1 cellular context compared by ENCODE assay signal in the genomic region with DNA sequence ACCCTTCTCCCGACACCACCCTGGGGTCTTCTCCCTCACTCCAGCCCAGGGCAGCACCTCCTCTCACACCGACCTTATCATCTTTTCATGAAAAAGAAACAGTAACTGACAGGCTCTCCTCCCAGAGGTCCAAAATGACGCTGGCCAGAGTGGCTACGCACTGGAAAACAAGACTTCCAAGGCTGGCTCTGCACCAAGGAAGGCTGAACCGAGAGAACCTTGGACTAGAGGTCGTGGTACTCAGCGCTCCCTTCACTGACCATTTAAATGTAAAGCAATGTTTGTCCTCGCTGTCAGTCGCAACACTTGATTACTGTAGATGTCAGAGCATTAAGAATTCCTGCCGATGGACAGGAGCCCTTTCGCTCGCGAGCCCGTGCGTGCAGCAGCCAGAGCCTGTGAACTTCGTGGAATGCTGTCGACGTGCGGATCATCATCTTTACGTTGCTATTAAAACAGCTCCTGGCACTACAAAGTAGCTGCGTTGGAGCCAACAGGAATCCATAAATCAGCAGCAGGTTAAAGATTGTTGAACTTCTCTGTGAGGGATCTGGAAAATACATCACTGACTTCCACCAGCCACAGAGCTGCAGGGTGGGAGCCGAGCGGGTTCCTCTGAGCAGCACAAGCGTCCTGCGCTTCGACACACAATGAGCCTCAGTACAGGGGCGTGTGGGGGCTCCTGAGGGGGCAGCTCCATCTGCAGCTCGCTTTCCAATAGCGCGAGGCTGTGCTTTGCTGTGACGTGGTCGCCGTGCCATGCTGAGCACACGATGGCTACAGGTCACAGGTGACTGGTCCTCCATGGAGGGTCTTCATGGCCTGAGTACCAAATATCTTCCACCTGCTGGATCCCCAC.
A peak's percentile ranks its signal among the peaks of the same experiment; 100 is the strongest.
TF ChIP-seq lines count a peak whose summit lies in the region.

No MANE protein-coding gene starts in this region.

TF ChIP-seq in H1, 55 proteins besides CTCF, POLR2A, EP300 and RAD21:
- no peak for TF ChIP-seq GTF2F1 (IDR thresholded peaks at IDR 0.05; ENCODE audit: borderline replicate concordance, low read depth, low read length)
- no peak for TF ChIP-seq KDM5A (IDR thresholded peaks at IDR 0.05; ENCODE audit: low read length)
- no peak for TF ChIP-seq SP1 (IDR thresholded peaks at IDR 0.05; ENCODE audit: low read depth, low read length)
- TF ChIP-seq POLR2AphosphoS5 (IDR thresholded peaks at IDR 0.05; ENCODE audit: low read depth, low read length), result peak; percentile 16; the same call in 1 of the 2 replicates
TF ChIP-seq in H1: peak in this region for 1.
